ENCODE assay signal across 8 cellular contexts in the genomic region with DNA sequence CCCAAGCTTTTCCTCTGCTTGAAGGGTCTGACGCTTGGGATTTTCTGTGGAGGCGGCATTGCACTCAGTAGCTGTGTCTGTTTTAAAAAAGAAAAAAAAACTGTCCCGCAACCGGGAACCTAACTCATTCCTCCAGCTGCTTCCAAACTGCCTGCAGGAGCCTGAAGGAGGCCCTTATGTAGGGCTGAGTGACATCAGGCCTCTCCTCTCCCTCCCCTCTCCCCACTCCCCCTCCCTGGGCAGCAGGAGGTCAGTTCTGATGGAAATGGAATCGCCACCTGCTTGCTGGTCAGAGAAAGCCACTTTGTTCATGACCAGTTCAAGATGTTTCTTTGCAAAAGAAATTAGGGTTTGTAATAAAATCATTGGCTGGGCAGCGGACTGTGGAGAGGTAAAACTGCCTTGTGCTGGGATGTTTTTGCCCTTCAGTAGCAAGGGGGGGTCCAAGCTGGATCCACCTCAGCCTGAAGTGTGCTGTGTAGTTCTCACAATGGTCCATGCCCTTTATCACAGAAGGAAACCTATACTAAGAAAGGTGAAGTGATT. TPM values are rescaled to one million over a fixed set of nuclear protein-coding genes. Genes with fewer than 3 reads are reported as not detected.
DNase-seq lines count a peak whose midpoint lies in the region; ATAC-seq lines count a peak whose summit lies in the region.

A gene (minus strand): TSS at position 149 of the 546 bp plus-strand sequence. CDS start 90 bp downstream, at position 59.

- H3K4me1 Mint-ChIP-seq in activated naive CD8-positive, alpha-beta T cell treated with anti-CD3 and anti-CD28 coated beads, Interleukin-2, amount 50 U/mL, for 24 hours, result peaks cover 4% of the 10 kb centered on the region
- H3K4me1 Mint-ChIP-seq in stimulated activated naive B cell treated with anti-CD40 and anti-IgM and Interleukin-4, amounts not matched to agents 10 μg/mL and 1 μg/mL and 100 μg/mL, for 72 hours, result peaks cover 5 to 8% of the 10 kb centered on the region in 2 donors

- ATAC-seq in activated naive CD8-positive, alpha-beta T cell treated with anti-CD3 and anti-CD28 coated beads, Interleukin-2, amount 50 U/mL, for 24 hours, result no peak
- peak in 1 of 2 donors; percentile 10 for ATAC-seq in stimulated activated naive B cell treated with anti-CD40 and anti-IgM and Interleukin-4, amounts not matched to agents 10 μg/mL and 1 μg/mL and 100 μg/mL, for 72 hours (replicated peaks)

- H3K36me3 Mint-ChIP-seq in activated naive CD8-positive, alpha-beta T cell treated with anti-CD3 and anti-CD28 coated beads, Interleukin-2, amount 50 U/mL, for 24 hours (ENCODE audit: low read depth), result no peaks in the 10 kb centered on the region
- H3K36me3 Mint-ChIP-seq in stimulated activated naive B cell treated with anti-CD40 and anti-IgM and Interleukin-4, amounts not matched to agents 10 μg/mL and 1 μg/mL and 100 μg/mL, for 72 hours, result no peaks in the 10 kb centered on the region

- no peak within 1 kb of the TSS for H3K27ac Mint-ChIP-seq in activated naive CD8-positive, alpha-beta T cell treated with anti-CD3 and anti-CD28 coated beads, Interleukin-2, amount 50 U/mL, for 24 hours
- peak within 1 kb of the TSS; percentile 77 for H3K27ac Mint-ChIP-seq in stimulated activated naive B cell treated with anti-CD40 and anti-IgM and Interleukin-4, amounts not matched to agents 10 μg/mL and 1 μg/mL and 100 μg/mL, for 72 hours

- peak within 1 kb of the TSS; percentile 56 for H3K4me3 Mint-ChIP-seq in activated naive CD8-positive, alpha-beta T cell treated with anti-CD3 and anti-CD28 coated beads, Interleukin-2, amount 50 U/mL, for 24 hours
- peak within 1 kb of the TSS; percentile 73 for H3K4me3 Mint-ChIP-seq in stimulated activated naive B cell treated with anti-CD40 and anti-IgM and Interleukin-4, amounts not matched to agents 10 μg/mL and 1 μg/mL and 100 μg/mL, for 72 hours

- no peaks in the 10 kb centered on the region for H3K9me3 Mint-ChIP-seq in activated naive CD8-positive, alpha-beta T cell treated with anti-CD3 and anti-CD28 coated beads, Interleukin-2, amount 50 U/mL, for 24 hours
- H3K9me3 Mint-ChIP-seq in stimulated activated naive B cell treated with anti-CD40 and anti-IgM and Interleukin-4, amounts not matched to agents 10 μg/mL and 1 μg/mL and 100 μg/mL, for 72 hours, result no peaks in the 10 kb centered on the region

- DNase-seq in NCI-H146 (lab: John Stamatoyannopoulos, UW), result peak; percentile 62
- DNase-seq in NCI-H146 treated with DMSO at 0.1 percent for 48 hours (lab: John Stamatoyannopoulos, UW; ENCODE audit: unreplicated experiment), result no peak
- DNase-seq in activated naive CD8-positive, alpha-beta T cell treated with anti-CD3 and anti-CD28 coated beads, Interleukin-2, amount 50 U/mL, for 24 hours, result no peak
- DNase-seq in islet precursor cell, result peak; percentile 65
- DNase-seq in stimulated activated naive B cell treated with anti-CD40 and anti-IgM and Interleukin-4, amounts not matched to agents 10 μg/mL and 1 μg/mL and 100 μg/mL, for 72 hours, result no peak
- no peak for DNase-seq in SK-N-DZ (ENCODE audit: low spot score)
- no peak for DNase-seq in SHP77 (lab: John Stamatoyannopoulos, UW)
- no peak for DNase-seq in COLO668 (lab: John Stamatoyannopoulos, UW; ENCODE audit: unreplicated experiment)

- H3K27me3 Mint-ChIP-seq in activated naive CD8-positive, alpha-beta T cell treated with anti-CD3 and anti-CD28 coated beads, Interleukin-2, amount 50 U/mL, for 24 hours, result peaks cover 8% of the 10 kb centered on the region
- H3K27me3 Mint-ChIP-seq in stimulated activated naive B cell treated with anti-CD40 and anti-IgM and Interleukin-4, amounts not matched to agents 10 μg/mL and 1 μg/mL and 100 μg/mL, for 72 hours, result peaks cover 3% of the 10 kb centered on the region in 2 donors

RNA-seq across cellular contexts. Expression of the gene that starts here (rescaled TPM):
- 0.08 and 0.86 TPM in 2 replicates for polyA plus RNA-seq in SK-N-DZ (2014; cell fraction: cytosol; rRNA removed)
- polyA plus RNA-seq in SK-N-DZ (2014; cell fraction: nucleus; rRNA removed), result 0.98 and 1.0 TPM in 2 replicates

Comparison
In these comparisons a context has a peak if more than half of its experiments do, and no peak if none do; other contexts are left out.
1. DNase-seq: peak in NCI-H146 (single experiment) and islet precursor cell (single experiment); none in NCI-H146 treated with DMSO at 0.1 percent for 48 hours (single experiment), activated naive CD8-positive, alpha-beta T cell treated with anti-CD3 and anti-CD28 coated beads, Interleukin-2, amount 50 U/mL, for 24 hours (single experiment), stimulated activated naive B cell treated with anti-CD40 and anti-IgM and Interleukin-4, amounts not matched to agents 10 μg/mL and 1 μg/mL and 100 μg/mL, for 72 hours (single experiment), SK-N-DZ (single experiment), SHP77 (0 of 2) and COLO668 (single experiment).